17 cellular contexts compared by ENCODE assay signal in genomic region chr14:79468491-79468890, GRCh38.
DNase-seq lines count a peak whose midpoint lies in the region; ATAC-seq, FAIRE-seq and TF ChIP-seq lines count a peak whose summit lies in the region.
"Had no signal": no experiment of that assay in that cellular context is flagged by ENCODE, and none has a peak within 500 bp of the region (broad histone marks: within the 10 kb centered on the region; RNA-seq: fewer than 3 reads in every experiment).

No MANE protein-coding gene starts in this region.

- H2AFZ ChIP-seq in H1 (ENCODE audit: low read length) = no peak overlapping the region
- H2AFZ ChIP-seq: GM23338 had no signal

- H2BK5ac ChIP-seq in H1 (ENCODE audit: low read depth, low read length) = no peak overlapping the region

- peaks cover 6% of the 10 kb centered on the region for H3K4me1 Mint-ChIP-seq in progenitor cell of endocrine pancreas (ENCODE audit: low read depth)
- H3K4me1 Mint-ChIP-seq in natural killer cell = no peaks in the 10 kb centered on the region
- H3K4me1 Mint-ChIP-seq: CD4-positive, alpha-beta memory T cell had no signal

- H3K79me1 ChIP-seq in H1 (ENCODE audit: low read depth, low read length) = no peaks in the 10 kb centered on the region

- no peak overlapping the region for H3K4ac ChIP-seq in H1 (replicated peaks; ENCODE audit: insufficient read length, low read depth, low read length)

- H3K4me3 ChIP-seq in H1 (ENCODE audit: extremely low read depth in 1 of 4, insufficient read depth in 2 of 4, low read depth in 3 of 4, low read length in 4 of 4) = no peak overlapping the region
- H3K4me3 ChIP-seq: GM12878, GM23338, HAP-1 had no signal

- H2BK120ac ChIP-seq in H1 (replicated peaks; ENCODE audit: low read depth, low read length) = no peak overlapping the region

- H3K9me3 ChIP-seq in H1 (ENCODE audit: insufficient read depth in 2 of 2, low read depth in 1 of 2, low read length in 1 of 2) = no peaks in the 10 kb centered on the region
- H3K9me3 ChIP-seq: HAP-1 had no signal

- no peak overlapping the region for H3K27ac ChIP-seq in H1 (ENCODE audit: low read depth, low read length)

- ATAC-seq in natural killer cell = no peak
- no peak for ATAC-seq in GM18511 (IDR thresholded peaks at IDR 0.05; ENCODE audit: unreplicated experiment)
- ATAC-seq: GM12878, GM23338 had no signal

- H3K27ac Mint-ChIP-seq in progenitor cell of endocrine pancreas (peak overlapping the region; percentile 57), natural killer cell (no peak overlapping the region)
- H3K27ac Mint-ChIP-seq: CD4-positive, alpha-beta memory T cell; GM23338 had no signal

- TF ChIP-seq CTCF in D721Med (IDR thresholded peaks at IDR 0.05; ENCODE audit: insufficient read depth, missing control alignments) (no peak), H1 (IDR thresholded peaks at IDR 0.05; ENCODE audit: control extremely low read depth in 1 of 3, insufficient read depth in 1 of 3, low read depth in 1 of 3, low read length in 3 of 3) (no peak), progenitor cell of endocrine pancreas (IDR thresholded peaks at IDR 0.05; ENCODE audit: unreplicated experiment) (no peak), natural killer cell (IDR thresholded peaks at IDR 0.05) (no peak)

- intact Hi-C loops in natural killer cell (cut with micrococcal nuclease) = no loop called here

- H3K14ac ChIP-seq in H1 (ENCODE audit: insufficient read length) = no peak overlapping the region

- no peak overlapping the region for H3K4me2 ChIP-seq in H1 (ENCODE audit: insufficient read depth in 1 of 2, low read depth in 2 of 2, low read length in 2 of 2)
- H3K4me2 ChIP-seq: GM23338 had no signal

- no peak overlapping the region for H2AK5ac ChIP-seq in H1 (ENCODE audit: low read depth, low read length)

- no peak overlapping the region for H3K56ac ChIP-seq in H1 (replicated peaks; ENCODE audit: insufficient read length, low read depth, low read length)

- no peaks in the 10 kb centered on the region for H4K20me1 ChIP-seq in H1 (replicated peaks in 1 of 2; ENCODE audit: control insufficient read depth in 1 of 2, insufficient read depth in 2 of 2, low read length in 2 of 2)

- DNase-seq in D721Med (ENCODE audit: insufficient read length, low spot score) = no peak
- DNase-seq in H1 (ENCODE audit: low read depth in 1 of 2, low spot score in 2 of 2) = no peak
- peak; percentile 68 for DNase-seq in left kidney (ENCODE audit: low read depth, low spot score)
- DNase-seq in progenitor cell of endocrine pancreas (ENCODE audit: low spot score, unreplicated experiment) = no peak
- no peak for DNase-seq in natural killer cell
- no peak for DNase-seq in NCI-H2196 treated with DMSO at 0.1 percent for 48 hours (lab: John Stamatoyannopoulos, UW; ENCODE audit: unreplicated experiment)
- DNase-seq: C1 segment of cervical spinal cord; CD4-positive, alpha-beta memory T cell; COR-L47; DMS 273 treated with DMSO at 0.1 percent for 48 hours; DMS79; GDM1 had no signal

- POLR2A ChIA-PET in H1 (lab: Charles Lee; ENCODE audit: partially characterized antibody) = no interaction called here

- no peaks in the 10 kb centered on the region for H3K79me2 ChIP-seq in H1 (ENCODE audit: control insufficient read depth in 1 of 2, insufficient read depth in 2 of 2, low read length in 2 of 2)

- no peak overlapping the region for H2BK12ac ChIP-seq in H1 (ENCODE audit: low read depth, low read length)

- CTCF ChIA-PET in H1 (lab: Charles Lee; ENCODE audit: partially characterized antibody) = interaction anchor here (0.7 kb wide), 1 partner anchor 67 kb away, joined by 3 read pairs; no protein-coding TSS in a partner anchor

- H3K27me3 Mint-ChIP-seq in progenitor cell of endocrine pancreas = no peaks in the 10 kb centered on the region
- no peaks in the 10 kb centered on the region for H3K27me3 Mint-ChIP-seq in natural killer cell (ENCODE audit: low read depth in 2 of 2)
- H3K27me3 Mint-ChIP-seq: CD4-positive, alpha-beta memory T cell had no signal

- TF ChIP-seq EP300 in H1 (IDR thresholded peaks at IDR 0.05; ENCODE audit: borderline replicate concordance in 1 of 2, low read depth in 2 of 2, low read length in 2 of 2) = no peak

- H3K4me3 Mint-ChIP-seq in progenitor cell of endocrine pancreas (ENCODE audit: low read depth) (no peak overlapping the region), natural killer cell (no peak overlapping the region)
- H3K4me3 Mint-ChIP-seq: CD4-positive, alpha-beta memory T cell; GM23338 had no signal

- peaks cover 2% of the 10 kb centered on the region for H3K36me3 Mint-ChIP-seq in progenitor cell of endocrine pancreas (ENCODE audit: insufficient read depth)
- H3K36me3 Mint-ChIP-seq in natural killer cell = no peaks in the 10 kb centered on the region
- H3K36me3 Mint-ChIP-seq: CD4-positive, alpha-beta memory T cell had no signal

- peak overlapping the region; percentile 68; the same call in 1 of the 2 replicates for H2BK15ac ChIP-seq in H1 (ENCODE audit: low read length)

- no peak overlapping the region for H3K18ac ChIP-seq in H1 (ENCODE audit: extremely low read depth, low read length)

- H2BK20ac ChIP-seq in H1 (ENCODE audit: low read length) = no peak overlapping the region

- H3K23me2 ChIP-seq in H1 (ENCODE audit: low read depth, low read length) = no peaks in the 10 kb centered on the region

- no peaks in the 10 kb centered on the region for H3K36me3 ChIP-seq in H1 (ENCODE audit: control insufficient read depth in 2 of 4, insufficient read depth in 4 of 4, low read length in 3 of 4)
- H3K36me3 ChIP-seq: HAP-1 had no signal

- H4K8ac ChIP-seq in H1 (ENCODE audit: extremely low read depth, insufficient read depth, low read length) = no peak overlapping the region

- WGBS in H1 (ENCODE audit: extremely low coverage in 1 of 2, insufficient coverage in 1 of 2, insufficient read length in 1 of 2, insufficient replicate concordance in 2 of 2, low coverage in 1 of 2, low lambda C conversion rate in 2 of 2, missing lambda C conversion rate in 1 of 2), 2 experiments = 94% methylated on average over 3 of the region's 3 CpGs; no CpG with 5 or more reads in 1 of the 2 experiments

- no peaks in the 10 kb centered on the region for H3K27me3 ChIP-seq in H1 (replicated peaks in 1 of 4; ENCODE audit: control insufficient read depth in 3 of 4, extremely low read depth in 1 of 4, insufficient read depth in 3 of 4, low read length in 3 of 4)

- TF ChIP-seq POLR2A in H1 (IDR thresholded peaks at IDR 0.05; ENCODE audit: control extremely low read depth in 1 of 2, low read depth in 2 of 2, low read length in 2 of 2) = no peak

- no peak overlapping the region for H4K5ac ChIP-seq in H1 (ENCODE audit: insufficient read length, low read depth, low read length)

- FAIRE-seq in D721Med (lab: Jason Lieb, UNC) = peak; percentile 32
- no peak for FAIRE-seq in H1 (lab: Jason Lieb, UNC)
- FAIRE-seq: GM12878, H54 had no signal

- peak overlapping the region; percentile 77 for H4K91ac ChIP-seq in H1 (replicated peaks; ENCODE audit: insufficient read length, low read length)

- H3K23ac ChIP-seq in H1 (ENCODE audit: insufficient read length) = no peak overlapping the region

- H3K9me3 Mint-ChIP-seq in progenitor cell of endocrine pancreas (ENCODE audit: low read depth) (no peaks in the 10 kb centered on the region), natural killer cell (peaks cover 6 to 7% of the 10 kb centered on the region in 2 donors)
- H3K9me3 Mint-ChIP-seq: GM23338 had no signal

- no peak for TF ChIP-seq RAD21 in H1 (IDR thresholded peaks at IDR 0.05 in 1 of 2, conservative IDR thresholded peaks at IDR 0.05 in 1 of 2; ENCODE audit: low read depth in 2 of 2, low read length in 2 of 2)

- H3K4me1 ChIP-seq in H1 (replicated peaks in 1 of 4; ENCODE audit: control insufficient read depth in 3 of 4, insufficient read depth in 4 of 4, low read length in 3 of 4) = peaks cover 0 to 3% (median 1%) of the 10 kb centered on the region in 4 experiments; a peak in 3 of 7 replicates
- H3K4me1 ChIP-seq: HAP-1 had no signal

- H3K9ac ChIP-seq in H1 (replicated peaks in 1 of 4; ENCODE audit: extremely low read depth in 1 of 4, low read depth in 3 of 4, low read length in 3 of 4) = no peak overlapping the region

TF ChIP-seq in H1, 55 proteins besides CTCF, POLR2A, EP300 and RAD21:
- TF ChIP-seq MAFK (IDR thresholded peaks at IDR 0.05; ENCODE audit: low read depth, low read length) = no peak
- no peak for TF ChIP-seq RFX5 (IDR thresholded peaks at IDR 0.05; ENCODE audit: borderline replicate concordance, low read depth, low read length)
